9 cellular contexts compared by ENCODE assay signal in genomic region chr2:207135801-207136457, GRCh38. TPM values are rescaled to one million over a fixed set of nuclear protein-coding genes. Genes with fewer than 3 reads are reported as not detected.
DNase-seq lines count a peak whose midpoint lies in the region; ATAC-seq and TF ChIP-seq lines count a peak whose summit lies in the region.
"Had no signal": no experiment of that assay in that cellular context is flagged by ENCODE, and none has a peak within 500 bp of the region (broad histone marks: within the 10 kb centered on the region; RNA-seq: fewer than 3 reads in every experiment).

No MANE protein-coding gene starts in this region.

- H3K27me3 Mint-ChIP-seq in T-cell (no peaks in the 10 kb centered on the region), immature natural killer cell (ENCODE audit: low read depth in 3 of 3) (peaks cover 0 to 4% (median 2%) of the 10 kb centered on the region in 3 donors)

- 45 to 59% (median 49%) methylated on average over 9 of the region's 9 CpGs for WGBS in heart left ventricle, 4 donors

- TF ChIP-seq CTCF in heart left ventricle (IDR thresholded peaks at IDR 0.05): no peak
- no peak for TF ChIP-seq CTCF in tibial artery (IDR thresholded peaks at IDR 0.05)

- H3K36me3 Mint-ChIP-seq in T-cell: peaks cover 27% of the 10 kb centered on the region
- H3K36me3 Mint-ChIP-seq in immature natural killer cell: peaks cover 3 to 13% (median 9%) of the 10 kb centered on the region in 3 donors
- H3K36me3 Mint-ChIP-seq: activated CD8-positive, alpha-beta memory T cell treated with anti-CD3 and anti-CD28 coated beads, Interleukin-2, amount 10 ng/mL, durations not matched to agents 7 days and 5 days had no signal

- H3K4me1 Mint-ChIP-seq in T-cell (peaks cover 72 to 87% (median 85%) of the 10 kb centered on the region in 3 donors), immature natural killer cell (peaks cover 49 to 67% of the 10 kb centered on the region in 2 donors)

- H3K27me3 ChIP-seq in heart left ventricle: no peaks in the 10 kb centered on the region
- H3K27me3 ChIP-seq in tibial artery: no peaks in the 10 kb centered on the region

- H3K36me3 ChIP-seq in heart left ventricle (no peaks in the 10 kb centered on the region), tibial artery (no peaks in the 10 kb centered on the region)

- H3K4me3 Mint-ChIP-seq in T-cell (peak overlapping the region in 1 of 3 donors; percentile 46), immature natural killer cell (no peak overlapping the region)
- H3K4me3 Mint-ChIP-seq: activated CD8-positive, alpha-beta memory T cell treated with anti-CD3 and anti-CD28 coated beads, Interleukin-2, amount 10 ng/mL, durations not matched to agents 7 days and 5 days had no signal

- DNase-seq in heart left ventricle: no peak
- no peak for DNase-seq in Right ventricle myocardium superior
- DNase-seq in T-cell: no peak
- DNase-seq in immature natural killer cell: no peak
- DNase-seq in tibial artery: no peak
- no peak for DNase-seq in Ammon's horn (ENCODE audit: low spot score)
- DNase-seq in mesenteric fat pad (ENCODE audit: low spot score): no peak
- no peak for DNase-seq in stimulated activated CD4-positive, alpha-beta T cell treated with anti-CD3 and anti-CD28 coated beads, Interleukin-2, amount 100 ng/mL, for 24 hours
- DNase-seq: activated CD8-positive, alpha-beta memory T cell treated with anti-CD3 and anti-CD28 coated beads, Interleukin-2, amount 10 ng/mL, durations not matched to agents 7 days and 5 days had no signal

- peak overlapping the region; percentile 26 to 31 for H3K27ac Mint-ChIP-seq in T-cell
- peak overlapping the region in 5 of 6 donors; percentile 11 to 66 (median 49) for H3K27ac Mint-ChIP-seq in immature natural killer cell
- H3K27ac Mint-ChIP-seq: activated CD8-positive, alpha-beta memory T cell treated with anti-CD3 and anti-CD28 coated beads, Interleukin-2, amount 10 ng/mL, durations not matched to agents 7 days and 5 days had no signal

- H3K4me3 ChIP-seq in heart left ventricle: no peak overlapping the region
- no peak overlapping the region for H3K4me3 ChIP-seq in tibial artery

- POLR2A ChIA-PET in T-cell (lab: Charles Lee): interaction anchor here in 1 of 2 donors (0.7 kb wide), 1 partner anchor 8 kb away, joined by 5 read pairs; no protein-coding TSS in a partner anchor

- peak overlapping the region; percentile 70 to 91 (median 84) for H3K27ac ChIP-seq in heart left ventricle
- peak overlapping the region; percentile 84 to 100 for H3K27ac ChIP-seq in tibial artery

- TF ChIP-seq POLR2A in heart left ventricle (IDR thresholded peaks at IDR 0.05): no peak

- ATAC-seq in heart left ventricle (no peak), Right ventricle myocardium superior (ENCODE audit: poor library complexity) (no peak), T-cell (replicated peaks in 1 of 4) (peak in 1 of 4 experiments; percentile 34)
- ATAC-seq: activated CD8-positive, alpha-beta memory T cell treated with anti-CD3 and anti-CD28 coated beads, Interleukin-2, amount 10 ng/mL, durations not matched to agents 7 days and 5 days had no signal

- no peaks in the 10 kb centered on the region for H3K9me3 Mint-ChIP-seq in T-cell
- no peaks in the 10 kb centered on the region for H3K9me3 Mint-ChIP-seq in immature natural killer cell

- intact Hi-C loops in heart left ventricle (cut with DNase I): loop anchor here in 1 of 10 donors (2.0 kb wide), 1 partner anchor 29 kb away; the partner anchor contains the start of gene KLF7
- intact Hi-C loops in Right ventricle myocardium superior (cut with DNase I): no loop called here
- intact Hi-C loops in tibial artery (cut with DNase I; ENCODE audit: low total_unique reads): loop anchor here (10.0 kb wide), 1 partner anchor 91 kb away; no protein-coding TSS in a partner anchor

- H3K4me1 ChIP-seq in heart left ventricle: peaks cover 38 to 100% (median 91%) of the 10 kb centered on the region in 12 donors
- H3K4me1 ChIP-seq in tibial artery: peaks cover 0 to 100% (median 72%) of the 10 kb centered on the region in 4 donors

- H3K9me3 ChIP-seq in heart left ventricle (no peaks in the 10 kb centered on the region), tibial artery (no peaks in the 10 kb centered on the region)

- CTCF ChIA-PET in T-cell (lab: Charles Lee): no interaction called here

RNA-seq across cellular contexts. Expression of gene KLF7, which starts 29.8 kb away (rescaled TPM):
- 10 to 100 TPM; 23.9 to 49.8 (median 27.3) TPM for total RNA-seq in heart left ventricle
- polyA plus RNA-seq in heart left ventricle: 10 to 100 TPM in 1 of 2 donors, 1 to 10 TPM in 1; 5.0 to 11.7 TPM
- total RNA-seq in Right ventricle myocardium superior: 19.2 TPM
- total RNA-seq in T-cell: 10 to 100 TPM; 56.8 to 90.6 (median 65.7) TPM
- 10 to 100 TPM in 1 of 3 donors, 1 to 10 TPM in 2; 3.5 to 10.2 (median 6.7) TPM for polyA plus RNA-seq in immature natural killer cell
- 68.9 TPM for total RNA-seq in mesenteric fat pad
